Comparison of ENCODE assay signal across 10 cellular contexts in the genomic region with DNA sequence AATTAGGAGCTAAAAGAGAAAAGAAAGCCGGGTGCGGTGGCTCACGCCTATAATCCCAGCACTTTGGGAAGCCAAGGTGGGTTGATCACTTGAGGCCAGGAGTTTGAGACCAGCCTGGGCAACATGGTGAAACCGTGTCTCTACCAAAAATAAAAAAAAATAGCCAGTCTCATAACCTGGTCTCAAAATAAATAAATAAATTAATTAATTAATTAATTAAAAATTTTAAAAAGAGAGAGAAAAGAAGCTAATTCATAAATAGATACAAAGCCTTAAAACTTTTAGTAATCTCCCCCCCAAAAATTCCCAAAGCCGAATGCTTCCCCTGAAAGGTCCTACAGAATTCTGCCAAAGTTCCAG. TPM values are rescaled to one million over a fixed set of nuclear protein-coding genes. Genes with fewer than 3 reads are reported as not detected.
DNase-seq lines count a peak whose midpoint lies in the region; ATAC-seq, FAIRE-seq and TF ChIP-seq lines count a peak whose summit lies in the region.
"Not testable (repeated sequence)": the region's sequence is repeated elsewhere in the genome, so short reads cannot be mapped to it uniquely, and the experiment has no call there.
"Had no signal": no experiment of that assay in that cellular context is flagged by ENCODE, and none has a peak within 500 bp of the region (broad histone marks: within the 10 kb centered on the region; RNA-seq: fewer than 3 reads in every experiment).

No MANE protein-coding gene starts in this region.

- CTCF ChIA-PET in Panc1 (lab: Charles Lee), result not testable (repeated sequence)
- CTCF ChIA-PET in H1 (lab: Charles Lee; ENCODE audit: partially characterized antibody), result interaction anchor here (0.6 to 29.2 kb wide), 25 partner anchors 8 to 955 kb away, joined by 3 to 635 read pairs (median 4); partner anchors contain the start of gene PIM1

- DNase-seq in H9; Panc1 (ENCODE audit: low read depth, low spot score); H1 (ENCODE audit: low read depth in 1 of 2, low spot score in 2 of 2); keratinocyte (ENCODE audit: low read depth, low spot score); neural progenitor cell (ENCODE audit: low spot score); vagina (ENCODE audit: extremely low spot score in 2 of 2): not testable (repeated sequence)

- H3K56ac ChIP-seq in H9 (ENCODE audit: insufficient read length, low read depth, low read length); H1 (replicated peaks; ENCODE audit: insufficient read length, low read depth, low read length): not testable (repeated sequence)

- not testable (repeated sequence) for H3K36me3 Mint-ChIP-seq in H9 (ENCODE audit: insufficient read depth in 1 of 3, low read depth in 3 of 3); neural progenitor cell

- not testable (repeated sequence) for BruUV-seq in Panc1 (replicated peaks; lab: Mats Ljungman, UMichigan)

- H3K79me1 ChIP-seq in H9 (ENCODE audit: insufficient read depth, low read depth, low read length, poor library complexity, severe bottlenecking); H1 (ENCODE audit: low read depth, low read length): not testable (repeated sequence)

- TF ChIP-seq POLR2A in H1 (IDR thresholded peaks at IDR 0.05; ENCODE audit: control extremely low read depth in 1 of 2, low read depth in 2 of 2, low read length in 2 of 2); vagina (IDR thresholded peaks at IDR 0.05): not testable (repeated sequence)

- H3K9ac ChIP-seq in H9 (ENCODE audit: extremely low read depth, insufficient read length, low read length); H1 (replicated peaks in 1 of 4; ENCODE audit: extremely low read depth in 1 of 4, low read depth in 3 of 4, low read length in 3 of 4); neural progenitor cell: not testable (repeated sequence)
- H3K9ac ChIP-seq in keratinocyte (ENCODE audit: control insufficient read depth, extremely low read depth, insufficient read depth, low read length), result peak overlapping the region; percentile 70

- not testable (repeated sequence) for H2BK5ac ChIP-seq in H9 (ENCODE audit: insufficient read length, low read length)
- 0 out of 2 replicates have a peak overlapping the region, but pooled peaks have one; percentile 98 for H2BK5ac ChIP-seq in H1 (ENCODE audit: low read depth, low read length)

- H2AFZ ChIP-seq in H9 (ENCODE audit: low read length); H1 (ENCODE audit: low read length); keratinocyte (ENCODE audit: control insufficient read depth, low read length); neural progenitor cell (replicated peaks): not testable (repeated sequence)

- H2BK120ac ChIP-seq in H9 (ENCODE audit: low read depth, low read length, poor library complexity, severe bottlenecking); H1 (replicated peaks; ENCODE audit: low read depth, low read length): not testable (repeated sequence)

- not testable (repeated sequence) for H3K4me3 ChIP-seq in Panc1 (ENCODE audit: low read depth in 2 of 2, low read length in 2 of 2); keratinocyte (ENCODE audit: control insufficient read depth in 2 of 3, extremely low read depth in 1 of 3, insufficient read depth in 2 of 3, low read depth in 1 of 3, low read length in 3 of 3); neural progenitor cell; skin epidermis; vagina
- H3K4me3 ChIP-seq in H1 (ENCODE audit: extremely low read depth in 1 of 4, insufficient read depth in 2 of 4, low read depth in 3 of 4, low read length in 4 of 4), result peak overlapping the region in 1 of 4 experiments; percentile 46; a peak in 1 of 8 replicates

- H3F3A ChIP-seq in neural progenitor cell (ENCODE audit: low read depth), result peaks cover 33% of the 10 kb centered on the region

- H3T11ph ChIP-seq in H9 (ENCODE audit: low read length), result not testable (repeated sequence)

- H3K9me1 ChIP-seq in keratinocyte (ENCODE audit: control insufficient read depth, extremely low read depth, insufficient read depth, low read length), result not testable (repeated sequence)

- not testable (repeated sequence) for H3K36me3 ChIP-seq in Panc1 (ENCODE audit: control insufficient read depth, insufficient read depth, low read length); H1 (ENCODE audit: control insufficient read depth in 2 of 4, insufficient read depth in 4 of 4, low read length in 3 of 4); keratinocyte (ENCODE audit: control insufficient read depth in 2 of 2, extremely low read depth in 1 of 2, insufficient read depth in 2 of 2, low read length in 2 of 2); neural progenitor cell; vagina

- not testable (repeated sequence) for H3K4me3 Mint-ChIP-seq in H9, neural progenitor cell

- H3K9me3 Mint-ChIP-seq in H9, neural progenitor cell: not testable (repeated sequence)

- not testable (repeated sequence) for H3K79me2 ChIP-seq in H9 (ENCODE audit: insufficient read depth, low read length); H1 (ENCODE audit: control insufficient read depth in 1 of 2, insufficient read depth in 2 of 2, low read length in 2 of 2); keratinocyte (ENCODE audit: control insufficient read depth, insufficient read depth, low read length); neural progenitor cell (ENCODE audit: low read depth)

- peaks cover 52 to 53% of the 10 kb centered on the region in 2 experiments for H3K4me1 Mint-ChIP-seq in H9
- H3K4me1 Mint-ChIP-seq in neural progenitor cell, result peaks cover 52% of the 10 kb centered on the region

- ATAC-seq in Panc1, result not testable (repeated sequence)

- H3K4ac ChIP-seq in H9 (ENCODE audit: low read depth, low read length); H1 (replicated peaks; ENCODE audit: insufficient read length, low read depth, low read length): not testable (repeated sequence)

- not testable (repeated sequence) for H3K18ac ChIP-seq in H9 (ENCODE audit: insufficient read length, low read depth, low read length); H1 (ENCODE audit: extremely low read depth, low read length)

- not testable (repeated sequence) for H3K4me2 ChIP-seq in H9 (ENCODE audit: insufficient read depth, insufficient read length, low read length)
- H3K4me2 ChIP-seq in H1 (ENCODE audit: insufficient read depth in 1 of 2, low read depth in 2 of 2, low read length in 2 of 2) (peak overlapping the region; percentile 61 to 78; a peak in 2 of 4 replicates), keratinocyte (ENCODE audit: control insufficient read depth, extremely low read depth, insufficient read depth, low read depth, low read length) (peak overlapping the region; percentile 90), neural progenitor cell (peak overlapping the region; percentile 37)

- not testable (repeated sequence) for H2BK20ac ChIP-seq in H9 (ENCODE audit: low read depth, low read length, poor library complexity, severe bottlenecking); H1 (ENCODE audit: low read length)

- H2BK12ac ChIP-seq in H9 (ENCODE audit: insufficient read length, low read depth, low read length); H1 (ENCODE audit: low read depth, low read length): not testable (repeated sequence)

- POLR2A ChIA-PET in Panc1 (lab: Charles Lee) (interaction anchor here (0.6 to 1.0 kb wide), 2 partner anchors 76 to 112 kb away, joined by 3 read pairs; no protein-coding TSS in a partner anchor), H1 (lab: Charles Lee; ENCODE audit: partially characterized antibody) (interaction anchor here (0.7 to 11.1 kb wide), 10 partner anchors 11 to 113 kb away, joined by 3 to 82 read pairs (median 5); partner anchors contain the start of gene PIM1)

- H3K23ac ChIP-seq in H9 (ENCODE audit: insufficient read length, low read depth, low read length); H1 (ENCODE audit: insufficient read length): not testable (repeated sequence)

- no CpG with 5 or more reads among the region's 5 CpGs for WGBS in H9 (ENCODE audit: extremely low coverage, insufficient read length, low lambda C conversion rate)
- 68% methylated on average over 5 of the region's 5 CpGs; no CpG with 5 or more reads in 1 of the 2 experiments for WGBS in H1 (ENCODE audit: extremely low coverage in 1 of 2, insufficient coverage in 1 of 2, insufficient read length in 1 of 2, insufficient replicate concordance in 2 of 2, low coverage in 1 of 2, low lambda C conversion rate in 2 of 2, missing lambda C conversion rate in 1 of 2), 2 experiments

- not testable (repeated sequence) for H3K27me3 Mint-ChIP-seq in H9 (ENCODE audit: low read depth)
- H3K27me3 Mint-ChIP-seq in neural progenitor cell (ENCODE audit: insufficient read depth, low read depth), result peaks cover 15% of the 10 kb centered on the region

- intact Hi-C loops in Panc1 (cut with micrococcal nuclease; ENCODE audit: unreplicated experiment), result loop anchor here (2.0 to 5.0 kb wide), 2 partner anchors 68 to 114 kb away; no protein-coding TSS in a partner anchor
- intact Hi-C loops in vagina (cut with DNase I), result not testable (repeated sequence)

- not testable (repeated sequence) for H2BK15ac ChIP-seq in H9 (ENCODE audit: low read depth, low read length); H1 (ENCODE audit: low read length)

- not testable (repeated sequence) for H3K27me3 ChIP-seq in H9 (ENCODE audit: insufficient read depth, low read length); Panc1 (ENCODE audit: control insufficient read depth, insufficient read depth, low read length); H1 (replicated peaks in 1 of 4; ENCODE audit: control insufficient read depth in 3 of 4, extremely low read depth in 1 of 4, insufficient read depth in 3 of 4, low read length in 3 of 4); keratinocyte (ENCODE audit: control insufficient read depth, extremely low read depth, insufficient read depth, low read length); neural progenitor cell; vagina

- H4K91ac ChIP-seq in H9 (ENCODE audit: insufficient read length, low read depth, low read length); H1 (replicated peaks; ENCODE audit: insufficient read length, low read length): not testable (repeated sequence)

- not testable (repeated sequence) for H3K9me3 ChIP-seq in H9 (ENCODE audit: control insufficient read depth, low read depth, low read length); Panc1 (ENCODE audit: control insufficient read depth, insufficient read depth, low read depth, low read length); H1 (ENCODE audit: insufficient read depth in 2 of 2, low read depth in 1 of 2, low read length in 1 of 2); keratinocyte (ENCODE audit: control insufficient read depth, low read depth, low read length); neural progenitor cell (ENCODE audit: low read depth); vagina

- H3K27ac ChIP-seq in H9 (ENCODE audit: insufficient read length, low read depth, low read length); H1 (ENCODE audit: low read depth, low read length); neural progenitor cell: not testable (repeated sequence)
- H3K27ac ChIP-seq in Panc1 (ENCODE audit: low read length), result peak overlapping the region; percentile 93
- peak overlapping the region; percentile 49 for H3K27ac ChIP-seq in angular gyrus (ENCODE audit: low read depth, low read length)
- peak overlapping the region; percentile 83 for H3K27ac ChIP-seq in keratinocyte (ENCODE audit: control insufficient read depth, insufficient read depth, low read length)
- H3K27ac ChIP-seq in skin epidermis, result peak overlapping the region in 20 of 21 experiments; percentile 79 to 98 (median 87)
- peak overlapping the region; percentile 89 for H3K27ac ChIP-seq in vagina

- H3K27ac Mint-ChIP-seq in H9 (peak overlapping the region; percentile 99; a peak in 6 of 7 replicates), neural progenitor cell (peak overlapping the region; percentile 94)

- H3K23me2 ChIP-seq in H9 (ENCODE audit: insufficient read length, low read depth, low read length, poor library complexity, severe bottlenecking); H1 (ENCODE audit: low read depth, low read length): not testable (repeated sequence)

- TF ChIP-seq RAD21 in H1 (IDR thresholded peaks at IDR 0.05 in 1 of 2, conservative IDR thresholded peaks at IDR 0.05 in 1 of 2; ENCODE audit: low read depth in 2 of 2, low read length in 2 of 2), result not testable (repeated sequence)

- not testable (repeated sequence) for H3K4me1 ChIP-seq in H9 (ENCODE audit: insufficient read depth, low read length)
- H3K4me1 ChIP-seq in Panc1 (ENCODE audit: control insufficient read depth, insufficient read depth, low read length), result peaks cover 51% of the 10 kb centered on the region
- H3K4me1 ChIP-seq in H1 (replicated peaks in 1 of 4; ENCODE audit: control insufficient read depth in 3 of 4, insufficient read depth in 4 of 4, low read length in 3 of 4), result peaks cover 4 to 31% (median 22%) of the 10 kb centered on the region in 4 experiments
- H3K4me1 ChIP-seq in keratinocyte (ENCODE audit: control insufficient read depth, extremely low read depth, insufficient read depth, low read length), result peaks cover 54% of the 10 kb centered on the region
- H3K4me1 ChIP-seq in neural progenitor cell, result peaks cover 14% of the 10 kb centered on the region
- peaks cover 12% of the 10 kb centered on the region for H3K4me1 ChIP-seq in vagina

- not testable (repeated sequence) for TF ChIP-seq CTCF in H9 (conservative IDR thresholded peaks at IDR 0.05); Panc1 (IDR thresholded peaks at IDR 0.05); H1 (IDR thresholded peaks at IDR 0.05; ENCODE audit: control extremely low read depth in 1 of 3, insufficient read depth in 1 of 3, low read depth in 1 of 3, low read length in 3 of 3); keratinocyte (optimal IDR thresholded peaks at IDR 0.05 in 1 of 3, IDR thresholded peaks at IDR 0.05 in 1 of 3, conservative IDR thresholded peaks at IDR 0.05 in 1 of 3; ENCODE audit: extremely low read depth in 1 of 3, insufficient read depth in 2 of 3, low read length in 3 of 3); neural progenitor cell (IDR thresholded peaks at IDR 0.05); vagina (IDR thresholded peaks at IDR 0.05)

- not testable (repeated sequence) for H3K14ac ChIP-seq in H9 (ENCODE audit: insufficient read depth, low read length); H1 (ENCODE audit: insufficient read length)

- H4K20me1 ChIP-seq in H9 (ENCODE audit: control insufficient read depth, insufficient read depth, insufficient read length); H1 (replicated peaks in 1 of 2; ENCODE audit: control insufficient read depth in 1 of 2, insufficient read depth in 2 of 2, low read length in 2 of 2); keratinocyte (ENCODE audit: control insufficient read depth, extremely low read depth, insufficient read depth, low read length); neural progenitor cell (ENCODE audit: low read depth): not testable (repeated sequence)

- not testable (repeated sequence) for H2AK5ac ChIP-seq in H9 (ENCODE audit: insufficient read length, low read length); H1 (ENCODE audit: low read depth, low read length)

- TF ChIP-seq EP300 in H1 (IDR thresholded peaks at IDR 0.05; ENCODE audit: borderline replicate concordance in 1 of 2, low read depth in 2 of 2, low read length in 2 of 2), result not testable (repeated sequence)

- not testable (repeated sequence) for H4K5ac ChIP-seq in H9 (ENCODE audit: insufficient read length, low read depth, low read length); H1 (ENCODE audit: insufficient read length, low read depth, low read length)

- not testable (repeated sequence) for FAIRE-seq in H1 (lab: Jason Lieb, UNC); keratinocyte (lab: Jason Lieb, UNC)

- dilution Hi-C loops in keratinocyte (cut with MboI; ENCODE audit: extremely low pct_ligation_motif_present, low sequenced_read_pairs), result not testable (repeated sequence)

- not testable (repeated sequence) for H4K8ac ChIP-seq in H9 (replicated peaks; ENCODE audit: insufficient read length, low read depth, low read length); H1 (ENCODE audit: extremely low read depth, insufficient read depth, low read length)

- in situ Hi-C loops in Panc1 (cut with HindIII; ENCODE audit: low pct_unique_long_range_greater_than_20kb, low sequenced_read_pairs), result not testable (repeated sequence)

RNA-seq across cellular contexts. Expression of gene FGD2, which starts 53.5 kb away (rescaled TPM):
- total RNA-seq in H9 (2021), result 0.09 and 0.13 TPM in 2 replicates
- 0.10 TPM for total RNA-seq in Panc1 (2021; ENCODE audit: unreplicated experiment)
- polyA plus RNA-seq in Panc1 (2012; ENCODE audit: insufficient read length), result 0.16 TPM
- total RNA-seq in H1 (2021; fragmentation: NEBNext Ultra II Directional; extraction: Animal tissue kit (Norgen Biotek cat#: 25700)), result 0.19 and 0.32 TPM in 2 replicates
- 0.12 and 0.24 TPM in 2 replicates for polyA plus RNA-seq in H1 (2011; rRNA removed)
- 0.18 TPM for polyA plus RNA-seq in H1 (2011; cell fraction: cytosol; rRNA removed)
- polyA plus RNA-seq in H1 (2011; cell fraction: nucleus; rRNA removed), result 0.76 TPM
- 0.10 to 0.13 TPM in 2 of 4 replicates, not detected in the others for polyA plus RNA-seq in H1 (2012, experiment 1 of 2)
- polyA plus RNA-seq in H1 (2012, experiment 2 of 2), result 0.09 TPM
- 0.24 TPM for polyA plus RNA-seq in H1 (2013, experiment 1 of 2)
- 0.22 TPM for polyA plus RNA-seq in H1 (2013, experiment 2 of 2)
- 0.06 and 0.56 TPM in 2 replicates for polyA minus RNA-seq in H1 (2011; rRNA and poly(A)+ RNA removed)
- polyA minus RNA-seq in H1 (2011; cell fraction: cytosol; rRNA and poly(A)+ RNA removed), result not detected
- 0.70 TPM for polyA minus RNA-seq in H1 (2011; cell fraction: nucleus; rRNA and poly(A)+ RNA removed)
- 0.03 to 0.13 TPM (median 0.08 TPM) in 3 replicates for polyA plus RNA-seq in keratinocyte
- polyA plus RNA-seq in keratinocyte (2011; ENCODE audit: low read depth), result 0.09 TPM
- polyA plus RNA-seq in keratinocyte (2011; cell fraction: cytosol; rRNA removed), result 0.04 and 0.08 TPM in 2 replicates
- 0.09 and 0.23 TPM in 2 replicates for polyA plus RNA-seq in keratinocyte (2011; cell fraction: nucleus; rRNA removed)
- 0.66 TPM in 1 of 2 replicates, not detected in the other for polyA plus RNA-seq in keratinocyte (2012; ENCODE audit: low replicate concordance)
- polyA minus RNA-seq in keratinocyte, result 0.03 to 0.40 TPM (median 0.13 TPM) in 3 replicates
- polyA minus RNA-seq in keratinocyte (2011; cell fraction: cytosol; rRNA and poly(A)+ RNA removed), result not detected
- polyA minus RNA-seq in keratinocyte (2011; cell fraction: nucleus; rRNA and poly(A)+ RNA removed), result 0.16 and 0.32 TPM in 2 replicates
- total RNA-seq in neural progenitor cell (ENCODE audit: low replicate concordance), result 0.06 and 0.12 TPM in 2 replicates
- total RNA-seq in vagina, result 20.4 TPM
- total RNA-seq: cardiac muscle cell, pulmonary artery endothelial cell had no signal

Comparison
In these comparisons a context has a peak if more than half of its experiments do, and no peak if none do; other contexts are left out.
1. RNA of gene FGD2, which starts 53.5 kb away (total RNA-seq): 20.4 TPM in vagina (single experiment); 0.19 to 0.32 TPM in H1, 0.09 to 0.13 TPM in H9, 0.10 TPM in Panc1 (single experiment) and 0.06 to 0.12 TPM in neural progenitor cell; every median in the first group is over 10 times any median in the second.